10 cellular contexts compared by ENCODE assay signal in the genomic region with DNA sequence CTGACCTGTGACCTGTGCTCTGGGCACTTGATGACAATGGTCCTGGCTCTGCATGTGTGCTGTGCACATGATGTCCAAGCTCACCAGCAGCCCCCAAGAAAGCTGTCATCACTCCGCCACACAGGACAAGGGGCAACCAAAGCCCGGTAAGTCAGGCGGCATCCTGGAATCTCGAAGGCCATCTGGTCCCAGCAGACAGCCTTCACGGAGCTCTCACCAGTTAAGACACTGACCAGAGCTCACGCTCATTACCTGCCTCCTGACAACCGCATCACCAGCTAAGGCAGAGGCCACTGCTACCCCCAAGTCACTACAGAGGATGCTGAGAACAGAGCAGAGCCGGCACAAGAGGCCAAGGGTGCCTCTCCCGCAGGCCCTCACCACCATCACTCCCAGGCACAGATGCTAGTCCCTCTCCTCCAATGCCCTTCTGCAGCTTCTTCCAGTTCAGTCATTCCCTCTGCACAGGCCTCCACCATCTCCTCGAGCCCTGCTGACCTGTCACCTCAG. TPM values are rescaled to one million over a fixed set of nuclear protein-coding genes. Genes with fewer than 3 reads are reported as not detected.
DNase-seq lines count a peak whose midpoint lies in the region; ATAC-seq and TF ChIP-seq lines count a peak whose summit lies in the region.
"Had no signal": no experiment of that assay in that cellular context is flagged by ENCODE, and none has a peak within 500 bp of the region (broad histone marks: within the 10 kb centered on the region; RNA-seq: fewer than 3 reads in every experiment).

No MANE protein-coding gene starts in this region.

- CTCF ChIA-PET in activated B cell treated with CpG ODN at 0.5 μM for 24 hours (lab: Charles Lee): interaction anchor here (0.6 kb wide), 1 partner anchor 136 kb away, joined by 3 read pairs; a partner anchor contains a TSS

- DNase-seq in H9 (no peak), activated B cell treated with CpG ODN at 0.5 μM for 24 hours (no peak), naive B cell (no peak), inferior parietal cortex (ENCODE audit: extremely low spot score) (no peak)
- DNase-seq: hippocampal formation, retina had no signal

- WGBS in H9 (ENCODE audit: extremely low coverage, insufficient read length, low lambda C conversion rate): no CpG with 5 or more reads among the region's 10 CpGs

- H3K27me3 Mint-ChIP-seq in H9 (ENCODE audit: low read depth): no peaks in the 10 kb centered on the region; the same call in 1 of the 2 replicates
- no peaks in the 10 kb centered on the region for H3K27me3 Mint-ChIP-seq in activated B cell treated with CpG ODN at 0.5 μM for 24 hours
- no peaks in the 10 kb centered on the region for H3K27me3 Mint-ChIP-seq in naive B cell

- H3K9ac ChIP-seq in H9 (ENCODE audit: extremely low read depth, insufficient read length, low read length): no peak overlapping the region

- POLR2A ChIA-PET in activated B cell treated with CpG ODN at 0.5 μM for 24 hours (lab: Charles Lee): interaction anchor here (1.0 kb wide), 1 partner anchor 159 kb away, joined by 3 read pairs; no protein-coding TSS in a partner anchor

- H3K23ac ChIP-seq in H9 (ENCODE audit: insufficient read length, low read depth, low read length): no peak overlapping the region

- H2BK20ac ChIP-seq in H9 (ENCODE audit: low read depth, low read length, poor library complexity, severe bottlenecking): no peak overlapping the region

- no peaks in the 10 kb centered on the region for H3K9me3 ChIP-seq in H9 (ENCODE audit: control insufficient read depth, low read depth, low read length)
- H3K9me3 ChIP-seq: body of pancreas, Caco-2 had no signal

- H2BK120ac ChIP-seq in H9 (ENCODE audit: low read depth, low read length, poor library complexity, severe bottlenecking): no peak overlapping the region

- no peak overlapping the region for H4K5ac ChIP-seq in H9 (ENCODE audit: insufficient read length, low read depth, low read length)

- H3K36me3 Mint-ChIP-seq in H9 (ENCODE audit: insufficient read depth in 1 of 3, low read depth in 3 of 3): peaks cover 7 to 36% (median 32%) of the 10 kb centered on the region in 3 experiments; a peak in 6 of 7 replicates
- H3K36me3 Mint-ChIP-seq in activated B cell treated with CpG ODN at 0.5 μM for 24 hours (ENCODE audit: low read depth): peaks cover 47% of the 10 kb centered on the region
- peaks cover 0 to 14% of the 10 kb centered on the region in 2 donors for H3K36me3 Mint-ChIP-seq in naive B cell

- no peak overlapping the region for H3K27ac ChIP-seq in H9 (ENCODE audit: insufficient read length, low read depth, low read length)
- H3K27ac ChIP-seq: body of pancreas had no signal

- H3K23me2 ChIP-seq in H9 (ENCODE audit: insufficient read length, low read depth, low read length, poor library complexity, severe bottlenecking): no peaks in the 10 kb centered on the region

- no peaks in the 10 kb centered on the region for H3K79me1 ChIP-seq in H9 (ENCODE audit: insufficient read depth, low read depth, low read length, poor library complexity, severe bottlenecking)

- H3K56ac ChIP-seq in H9 (ENCODE audit: insufficient read length, low read depth, low read length): no peak overlapping the region

- H3K27ac Mint-ChIP-seq in H9 (peak overlapping the region in 2 of 3 experiments; percentile 75 to 88; a peak in 4 of 7 replicates), activated B cell treated with CpG ODN at 0.5 μM for 24 hours (no peak overlapping the region), naive B cell (peak overlapping the region in 3 of 6 donors; percentile 9 to 44 (median 38))

- H3K4me3 Mint-ChIP-seq in H9 (no peak overlapping the region; a peak in 1 of 5 replicates), activated B cell treated with CpG ODN at 0.5 μM for 24 hours (peak overlapping the region; percentile 28), naive B cell (peak overlapping the region in 6 of 8 donors; percentile 10 to 80 (median 30))

- no peak overlapping the region for H3T11ph ChIP-seq in H9 (ENCODE audit: low read length)

- no peak for TF ChIP-seq CTCF in H9 (conservative IDR thresholded peaks at IDR 0.05)
- TF ChIP-seq CTCF in activated B cell treated with CpG ODN at 0.5 μM for 24 hours (IDR thresholded peaks at IDR 0.05): no peak

- H3K4me1 ChIP-seq in H9 (ENCODE audit: insufficient read depth, low read length): no peaks in the 10 kb centered on the region
- H3K4me1 ChIP-seq: body of pancreas, Caco-2 had no signal

- H4K20me1 ChIP-seq in H9 (ENCODE audit: control insufficient read depth, insufficient read depth, insufficient read length): no peaks in the 10 kb centered on the region

- no peaks in the 10 kb centered on the region for H3K27me3 ChIP-seq in H9 (ENCODE audit: insufficient read depth, low read length)
- H3K27me3 ChIP-seq: body of pancreas had no signal

- H3K18ac ChIP-seq in H9 (ENCODE audit: insufficient read length, low read depth, low read length): no peak overlapping the region

- intact Hi-C loops in activated B cell treated with CpG ODN at 0.5 μM for 24 hours (cut with micrococcal nuclease): no loop called here

- no peak overlapping the region for H2BK5ac ChIP-seq in H9 (ENCODE audit: insufficient read length, low read length)

- H2BK15ac ChIP-seq in H9 (ENCODE audit: low read depth, low read length): no peak overlapping the region

- no peak overlapping the region for H2AK5ac ChIP-seq in H9 (ENCODE audit: insufficient read length, low read length)

- H4K91ac ChIP-seq in H9 (ENCODE audit: insufficient read length, low read depth, low read length): no peak overlapping the region

- H3K4ac ChIP-seq in H9 (ENCODE audit: low read depth, low read length): no peak overlapping the region

- H2AFZ ChIP-seq in H9 (ENCODE audit: low read length): no peak overlapping the region

- no peak overlapping the region for H3K4me2 ChIP-seq in H9 (ENCODE audit: insufficient read depth, insufficient read length, low read length)

- no peak overlapping the region; the same call in 1 of the 2 replicates for H3K14ac ChIP-seq in H9 (ENCODE audit: insufficient read depth, low read length)

- H2BK12ac ChIP-seq in H9 (ENCODE audit: insufficient read length, low read depth, low read length): no peak overlapping the region

- no peak overlapping the region for H4K8ac ChIP-seq in H9 (replicated peaks; ENCODE audit: insufficient read length, low read depth, low read length)

- H3K79me2 ChIP-seq in H9 (ENCODE audit: insufficient read depth, low read length): peaks cover 16% of the 10 kb centered on the region; the same call in 1 of the 2 replicates

- H3K9me3 Mint-ChIP-seq in H9 (no peaks in the 10 kb centered on the region), activated B cell treated with CpG ODN at 0.5 μM for 24 hours (no peaks in the 10 kb centered on the region), naive B cell (no peaks in the 10 kb centered on the region)

- H3K4me1 Mint-ChIP-seq in H9 (peaks cover 0 to 5% of the 10 kb centered on the region in 2 experiments; a peak in 1 of 4 replicates), activated B cell treated with CpG ODN at 0.5 μM for 24 hours (peaks cover 61% of the 10 kb centered on the region), naive B cell (peaks cover 31 to 49% (median 39%) of the 10 kb centered on the region in 3 donors)

- ATAC-seq in activated B cell treated with CpG ODN at 0.5 μM for 24 hours (ENCODE audit: low read depth) (no peak), naive B cell (ENCODE audit: low read depth in 2 of 2) (no peak), HG03139 (IDR thresholded peaks at IDR 0.05; ENCODE audit: unreplicated experiment) (no peak), GM21737 (IDR thresholded peaks at IDR 0.05; ENCODE audit: unreplicated experiment) (no peak)
- ATAC-seq: body of pancreas had no signal

RNA-seq across cellular contexts. Expression of a gene that starts 10.6 kb away (rescaled TPM):
- total RNA-seq in H9 (2021) (76.2 and 79.7 TPM in 2 replicates), activated B cell treated with CpG ODN at 0.5 μM for 24 hours (203 and 220 TPM in 2 replicates)
- polyA plus RNA-seq in naive B cell (ENCODE audit: low read depth in 6 of 6): 10 to 100 TPM; 21.4 to 81.1 (median 41.1) TPM

RNA-seq across cellular contexts. Expression of a gene that starts 19.7 kb away (rescaled TPM):
- total RNA-seq in H9 (2021) (3.6 and 4.5 TPM in 2 replicates), activated B cell treated with CpG ODN at 0.5 μM for 24 hours (12.6 and 14.8 TPM in 2 replicates)
- 1 to 10 TPM in 2 of 6 donors, under 1 TPM in 2, not detected in 2; 0.25 to 1.5 (median 0.76) TPM for polyA plus RNA-seq in naive B cell (ENCODE audit: low read depth in 6 of 6)

RNA-seq across cellular contexts. Expression of a gene that starts 31.7 kb away (rescaled TPM):
- 47.4 and 50.7 TPM in 2 replicates for total RNA-seq in H9 (2021)
- total RNA-seq in activated B cell treated with CpG ODN at 0.5 μM for 24 hours: 32.2 and 32.9 TPM in 2 replicates
- 10 to 100 TPM; 22.6 to 40.0 (median 32.6) TPM for polyA plus RNA-seq in naive B cell (ENCODE audit: low read depth in 6 of 6)

RNA-seq across cellular contexts. Expression of a gene that starts 35.6 kb away (rescaled TPM):
- total RNA-seq in H9 (2021) (43.5 and 47.0 TPM in 2 replicates), activated B cell treated with CpG ODN at 0.5 μM for 24 hours (1.3 and 2.7 TPM in 2 replicates)
- not detected for polyA plus RNA-seq in naive B cell (ENCODE audit: low read depth in 6 of 6)

RNA-seq across cellular contexts. Expression of a gene that starts 38.9 kb away (rescaled TPM):
- total RNA-seq in H9 (2021) (0.24 and 0.33 TPM in 2 replicates), activated B cell treated with CpG ODN at 0.5 μM for 24 hours (not detected in 2 replicates)
- not detected for polyA plus RNA-seq in naive B cell (ENCODE audit: low read depth in 6 of 6)

Comparison
In these comparisons a context has a peak if more than half of its experiments do, and no peak if none do; other contexts are left out.
1. H3K4me3 Mint-ChIP-seq: peak in activated B cell treated with CpG ODN at 0.5 μM for 24 hours (single experiment) and naive B cell (6 of 8); none in H9 (0 of 2).